26 cellular contexts compared by ENCODE assay signal in the genomic region with DNA sequence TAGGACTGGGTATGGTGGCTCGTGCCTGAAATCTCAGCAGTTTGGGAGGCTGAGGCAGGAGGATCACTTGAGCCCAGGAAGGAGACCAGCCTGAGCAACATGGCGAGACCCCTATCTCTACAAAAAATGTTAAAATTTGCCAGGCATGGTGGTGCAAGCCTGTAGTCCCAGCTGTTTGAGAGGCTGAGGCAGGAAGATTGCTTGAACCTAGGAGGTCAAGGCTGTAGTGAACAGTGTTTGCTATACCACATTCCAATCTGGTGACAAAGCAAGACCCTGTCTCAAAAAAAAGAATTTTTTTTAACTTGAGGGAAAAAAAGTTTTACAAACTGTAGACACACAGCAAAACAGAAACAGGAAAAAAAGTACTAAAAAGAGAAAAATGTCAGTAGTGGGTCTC. TPM values are rescaled to one million over a fixed set of nuclear protein-coding genes. Genes with fewer than 3 reads are reported as not detected.
DNase-seq lines count a peak whose midpoint lies in the region; ATAC-seq and TF ChIP-seq lines count a peak whose summit lies in the region.
"Had no signal": no experiment of that assay in that cellular context is flagged by ENCODE, and none has a peak within 500 bp of the region (broad histone marks: within the 10 kb centered on the region; RNA-seq: fewer than 3 reads in every experiment).

No MANE protein-coding gene starts in this region.

- H3K4me2 ChIP-seq in PC-3 (ENCODE audit: low read length) = peak overlapping the region; percentile 88
- H3K4me2 ChIP-seq in neural cell (ENCODE audit: low read length) = peak overlapping the region; percentile 90

- POLR2A ChIA-PET in PC-3 (lab: Charles Lee; ENCODE audit: unreplicated experiment) = no interaction called here

- peak overlapping the region; percentile 83 for H3K4me3 ChIP-seq in PC-3 (ENCODE audit: low read length)
- H3K4me3 ChIP-seq in esophagus squamous epithelium = peak overlapping the region; percentile 7 to 89 (median 66)
- peak overlapping the region; percentile 80 for H3K4me3 ChIP-seq in neural cell (ENCODE audit: low read length)
- H3K4me3 ChIP-seq: esophagus muscularis mucosa, gastrocnemius medialis, ovary, suprapubic skin had no signal

- intact Hi-C loops in PC-3 (cut with micrococcal nuclease) (no loop called here), esophagus squamous epithelium (cut with DNase I) (loop anchor here (10.0 kb wide), 1 partner anchor 187 kb away; no protein-coding TSS in a partner anchor)

- H3K36me3 ChIP-seq in ES-I3 (ENCODE audit: insufficient read depth, low read length) (no peaks in the 10 kb centered on the region), PC-3 (ENCODE audit: low read depth, low read length) (no peaks in the 10 kb centered on the region), esophagus squamous epithelium (no peaks in the 10 kb centered on the region), neural cell (ENCODE audit: insufficient read depth, low read length) (no peaks in the 10 kb centered on the region)
- H3K36me3 ChIP-seq: esophagus muscularis mucosa, gastrocnemius medialis, ovary, suprapubic skin, vagina had no signal

- H3K27ac ChIP-seq in PC-3 (ENCODE audit: low read length) = peak overlapping the region; percentile 45
- H3K27ac ChIP-seq in esophagus squamous epithelium = peak overlapping the region in 3 of 4 donors; percentile 87 to 89 (median 89)
- H3K27ac ChIP-seq in neural cell (ENCODE audit: low read length) = no peak overlapping the region
- H3K27ac ChIP-seq: esophagus muscularis mucosa, gastrocnemius medialis, ovary, suprapubic skin, vagina, VCaP had no signal

- DNase-seq in PC-3 (peak; percentile 54), esophagus squamous epithelium (lab: John Stamatoyannopoulos, UW) (no peak), NCI-H748 (lab: John Stamatoyannopoulos, UW; ENCODE audit: unreplicated experiment) (no peak), putamen (ENCODE audit: low spot score) (no peak)
- DNase-seq in activated CD4-positive, alpha-beta T cell treated with anti-CD3 and anti-CD28 coated beads, Interleukin-2, amount 50 U/mL, for 48 hours = no peak
- DNase-seq: activated CD4-positive, alpha-beta T cell treated with anti-CD3 and anti-CD28 coated beads, Interleukin-2, amount 10 ng/mL, durations not matched to agents 24 days and 14 days; activated naive CD8-positive, alpha-beta T cell treated with anti-CD3 and anti-CD28 coated beads for 36 hours; effector CD4-positive, alpha-beta T cell; gastrocnemius medialis; GF-D8; left colon; naive thymus-derived CD8-positive, alpha-beta T cell; NCI-H1105 treated with DMSO at 0.1 percent for 48 hours; NCI-H2081; NK-92 treated with Interleukin-12 subunit alpha and Interleukin-12 subunit beta, amount 100 ng/mL, for 24 hours; ovary; SK-N-SH; stimulated activated CD4-positive, alpha-beta T cell treated with anti-CD3 and anti-CD28 coated beads, Interleukin-1b, Interleukin-23, amount 100 ng/mL, for 48 hours had no signal

- H2AFZ ChIP-seq in PC-3 (ENCODE audit: low read length) = no peak overlapping the region
- no peak overlapping the region for H2AFZ ChIP-seq in neural cell (ENCODE audit: low read depth, low read length)

- TF ChIP-seq RAD21 in neural cell (conservative IDR thresholded peaks at IDR 0.05) = no peak

- H3K79me2 ChIP-seq in PC-3 (ENCODE audit: low read length) (peaks cover 68% of the 10 kb centered on the region), neural cell (replicated peaks; ENCODE audit: insufficient read depth, low read length) (peaks cover 63% of the 10 kb centered on the region)

- no TSS peak for BruUV-seq in PC-3 (replicated peaks; lab: Mats Ljungman, UMichigan)

- H3K9ac ChIP-seq in ES-I3 (ENCODE audit: low read depth, low read length) (peak overlapping the region; percentile 70; the same call in 1 of the 2 replicates), PC-3 (ENCODE audit: low read length) (0 out of 2 replicates have a peak overlapping the region, but pooled peaks have one; percentile 1), neural cell (ENCODE audit: low read length) (peak overlapping the region; percentile 88)
- H3K9ac ChIP-seq: SK-N-SH had no signal

- no peak for TF ChIP-seq POLR2A in esophagus squamous epithelium (IDR thresholded peaks at IDR 0.05)

- WGBS in esophagus squamous epithelium, 2 donors = 96% methylated on average over 2 of the region's 2 CpGs

- CTCF ChIA-PET in PC-3 (lab: Charles Lee) = no interaction called here

- no peaks in the 10 kb centered on the region for H3K9me3 ChIP-seq in ES-I3 (ENCODE audit: control insufficient read depth, insufficient read depth, low read length)
- H3K9me3 ChIP-seq in PC-3 (ENCODE audit: low read length) = no peaks in the 10 kb centered on the region
- no peaks in the 10 kb centered on the region for H3K9me3 ChIP-seq in esophagus squamous epithelium
- H3K9me3 ChIP-seq in neural cell (ENCODE audit: low read length) = no peaks in the 10 kb centered on the region
- H3K9me3 ChIP-seq: esophagus muscularis mucosa, gastrocnemius medialis, ovary, SK-N-SH, suprapubic skin, vagina had no signal

- peaks cover 10% of the 10 kb centered on the region for H3K4me1 ChIP-seq in ES-I3 (ENCODE audit: insufficient read depth, low read length)
- H3K4me1 ChIP-seq in PC-3 (ENCODE audit: insufficient read depth, low read length) = peaks cover 39% of the 10 kb centered on the region
- H3K4me1 ChIP-seq in esophagus squamous epithelium = peaks cover 0 to 45% (median 3%) of the 10 kb centered on the region in 3 donors

- TF ChIP-seq EP300 in neural cell (conservative IDR thresholded peaks at IDR 0.05; ENCODE audit: poor library complexity, severe bottlenecking) = no peak

- H4K20me1 ChIP-seq in PC-3 (ENCODE audit: low read length) = no peaks in the 10 kb centered on the region
- H4K20me1 ChIP-seq in neural cell (ENCODE audit: insufficient read depth) = no peaks in the 10 kb centered on the region

- TF ChIP-seq CTCF in PC-3 (conservative IDR thresholded peaks at IDR 0.05; ENCODE audit: low read depth, low read length) (no peak), esophagus squamous epithelium (IDR thresholded peaks at IDR 0.05) (no peak), neural cell (IDR thresholded peaks at IDR 0.05; ENCODE audit: poor library complexity, severe bottlenecking) (no peak)

- H3F3A ChIP-seq in PC-3 (ENCODE audit: low read length, unreplicated experiment) (no peaks in the 10 kb centered on the region), neural cell (ENCODE audit: insufficient read depth, low read length, poor library complexity, severe bottlenecking) (no peaks in the 10 kb centered on the region)

- H3K9me2 ChIP-seq in PC-3 (replicated peaks; ENCODE audit: low read length) = no peaks in the 10 kb centered on the region
- H3K9me2 ChIP-seq in neural cell (ENCODE audit: insufficient read depth, low read length) = no peaks in the 10 kb centered on the region
- H3K9me2 ChIP-seq: SK-N-SH had no signal

- H3K27me3 ChIP-seq in PC-3 (ENCODE audit: low read length) (no peaks in the 10 kb centered on the region), esophagus squamous epithelium (peaks cover 0 to 23% (median 0%) of the 10 kb centered on the region in 4 donors), neural cell (ENCODE audit: insufficient read depth, low read depth, low read length) (no peaks in the 10 kb centered on the region)
- H3K27me3 ChIP-seq: gastrocnemius medialis, ovary, vagina had no signal

- no peak for ATAC-seq in PC-3
- ATAC-seq in HG02678 (IDR thresholded peaks at IDR 0.05; ENCODE audit: unreplicated experiment) = no peak
- ATAC-seq: gastrocnemius medialis; left colon; naive thymus-derived CD8-positive, alpha-beta T cell had no signal

TF ChIP-seq in neural cell, 6 proteins besides CTCF, POLR2A, EP300 and RAD21:
- no peak for TF ChIP-seq TAF1 (IDR thresholded peaks at IDR 0.05; ENCODE audit: low read depth)
- TF ChIP-seq, protein P1, sequence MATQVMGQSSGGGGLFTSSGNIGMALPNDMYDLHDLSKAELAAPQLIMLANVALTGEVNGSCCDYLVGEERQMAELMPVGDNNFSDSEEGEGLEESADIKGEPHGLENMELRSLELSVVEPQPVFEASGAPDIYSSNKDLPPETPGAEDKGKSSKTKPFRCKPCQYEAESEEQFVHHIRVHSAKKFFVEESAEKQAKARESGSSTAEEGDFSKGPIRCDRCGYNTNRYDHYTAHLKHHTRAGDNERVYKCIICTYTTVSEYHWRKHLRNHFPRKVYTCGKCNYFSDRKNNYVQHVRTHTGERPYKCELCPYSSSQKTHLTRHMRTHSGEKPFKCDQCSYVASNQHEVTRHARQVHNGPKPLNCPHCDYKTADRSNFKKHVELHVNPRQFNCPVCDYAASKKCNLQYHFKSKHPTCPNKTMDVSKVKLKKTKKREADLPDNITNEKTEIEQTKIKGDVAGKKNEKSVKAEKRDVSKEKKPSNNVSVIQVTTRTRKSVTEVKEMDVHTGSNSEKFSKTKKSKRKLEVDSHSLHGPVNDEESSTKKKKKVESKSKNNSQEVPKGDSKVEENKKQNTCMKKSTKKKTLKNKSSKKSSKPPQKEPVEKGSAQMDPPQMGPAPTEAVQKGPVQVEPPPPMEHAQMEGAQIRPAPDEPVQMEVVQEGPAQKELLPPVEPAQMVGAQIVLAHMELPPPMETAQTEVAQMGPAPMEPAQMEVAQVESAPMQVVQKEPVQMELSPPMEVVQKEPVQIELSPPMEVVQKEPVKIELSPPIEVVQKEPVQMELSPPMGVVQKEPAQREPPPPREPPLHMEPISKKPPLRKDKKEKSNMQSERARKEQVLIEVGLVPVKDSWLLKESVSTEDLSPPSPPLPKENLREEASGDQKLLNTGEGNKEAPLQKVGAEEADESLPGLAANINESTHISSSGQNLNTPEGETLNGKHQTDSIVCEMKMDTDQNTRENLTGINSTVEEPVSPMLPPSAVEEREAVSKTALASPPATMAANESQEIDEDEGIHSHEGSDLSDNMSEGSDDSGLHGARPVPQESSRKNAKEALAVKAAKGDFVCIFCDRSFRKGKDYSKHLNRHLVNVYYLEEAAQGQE (IDR thresholded peaks at IDR 0.05; ENCODE audit: borderline replicate concordance) = no peak
- no peak for TF ChIP-seq EZH2 (IDR thresholded peaks at IDR 0.05; ENCODE audit: borderline replicate concordance, insufficient read depth, low read length, poor library complexity, severe bottlenecking)
- TF ChIP-seq SMC3 (conservative IDR thresholded peaks at IDR 0.05; ENCODE audit: poor library complexity) = no peak
- no peak for TF ChIP-seq POLR2AphosphoS5 (IDR thresholded peaks at IDR 0.05)
- TF ChIP-seq MXI1 (conservative IDR thresholded peaks at IDR 0.05; ENCODE audit: poor library complexity, severe bottlenecking) = no peak

RNA-seq across cellular contexts. Expression of a gene that starts 2.3 kb away (rescaled TPM):
- 13.4 and 14.3 TPM in 2 replicates for total RNA-seq in PC-3 (2014; rRNA removed)
- total RNA-seq in esophagus squamous epithelium = 10 to 100 TPM in 3 of 4 donors, 1 to 10 TPM in 1; 8.1 to 34.0 (median 14.7) TPM
- 10.4 and 13.4 TPM in 2 replicates for polyA plus RNA-seq in neural cell
- 61.0 and 61.1 TPM in 2 replicates for polyA minus RNA-seq in neural cell
- polyA plus RNA-seq: CD14-positive monocyte had no signal

Comparison
In these comparisons a context has a peak if more than half of its experiments do, and no peak if none do; other contexts are left out.
1. H3K9ac ChIP-seq: peak in every context shown above with its lines; median percentile 88 in neural cell; 70 in ES-I3; 1 in PC-3.